In the genomic region with DNA sequence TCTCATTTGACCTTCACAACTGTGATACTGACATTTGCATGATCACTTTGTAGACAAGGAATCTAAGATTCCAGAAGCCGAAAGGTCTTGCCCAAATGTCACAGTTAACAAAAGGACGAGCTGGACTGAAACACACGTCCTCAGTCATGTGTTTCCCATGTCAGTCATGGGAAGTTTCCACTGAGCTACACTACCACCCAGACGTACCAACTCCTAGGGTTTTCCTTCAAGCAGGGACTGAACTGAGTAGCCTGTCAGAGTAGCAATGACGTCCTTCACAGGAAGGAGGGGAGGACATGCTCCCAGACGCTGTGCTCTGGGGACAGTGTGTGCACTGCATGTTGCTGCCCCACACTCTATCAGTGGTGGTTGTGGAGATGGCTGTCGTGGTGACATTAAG, we compare ENCODE assay signal across 19 cellular contexts.
DNase-seq lines count a peak whose midpoint lies in the region; ATAC-seq, FAIRE-seq and TF ChIP-seq lines count a peak whose summit lies in the region.
"Had no signal": no experiment of that assay in that cellular context is flagged by ENCODE, and none has a peak within 500 bp of the region (broad histone marks: within the 10 kb centered on the region; RNA-seq: fewer than 3 reads in every experiment).

No MANE protein-coding gene starts in this region.

- in situ Hi-C loops in GM12878 (cut with MboI), result no loop called here

- TF ChIP-seq EP300 in GM12878 (IDR thresholded peaks at IDR 0.05; ENCODE audit: borderline replicate concordance in 1 of 2, control insufficient read depth in 1 of 2, low read depth in 2 of 2, low read length in 2 of 2), result no peak

- 35% methylated on average over 7 of the region's 7 CpGs for WGBS in GM12878 (ENCODE audit: insufficient coverage, insufficient replicate concordance, low lambda C conversion rate, missing lambda C conversion rate)

- H3K9me3 ChIP-seq in GM12878 (replicated peaks; ENCODE audit: control insufficient read depth, insufficient read depth, low read length) (no peaks in the 10 kb centered on the region), keratinocyte (ENCODE audit: control insufficient read depth, low read depth, low read length) (no peaks in the 10 kb centered on the region), MM.1S (replicated peaks; ENCODE audit: insufficient read depth, low read length) (no peaks in the 10 kb centered on the region)
- H3K9me3 ChIP-seq: A549, BE2C had no signal

- peaks cover 5% of the 10 kb centered on the region for H3K4me1 Mint-ChIP-seq in stimulated activated naive CD8-positive, alpha-beta T cell treated with anti-CD3 and anti-CD28 coated beads, Interleukin-15, amount 100 ng/mL, for 72 hours

- H3K9me1 ChIP-seq in keratinocyte (ENCODE audit: control insufficient read depth, extremely low read depth, insufficient read depth, low read length), result no peaks in the 10 kb centered on the region

- no peaks in the 10 kb centered on the region for H3K4me1 ChIP-seq in GM12878 (ENCODE audit: control insufficient read depth, insufficient read depth, low read length)
- H3K4me1 ChIP-seq in keratinocyte (ENCODE audit: control insufficient read depth, extremely low read depth, insufficient read depth, low read length), result peaks cover 4% of the 10 kb centered on the region
- H3K4me1 ChIP-seq in MM.1S (ENCODE audit: low read length), result no peaks in the 10 kb centered on the region
- H3K4me1 ChIP-seq: A549, BE2C had no signal

- no peaks in the 10 kb centered on the region for H3K9me2 ChIP-seq in MM.1S (replicated peaks; ENCODE audit: insufficient read depth, low read length)

- no peak for TF ChIP-seq RAD21 in GM12878 (IDR thresholded peaks at IDR 0.05; ENCODE audit: insufficient read depth, low read depth, low read length)

- POLR2A ChIA-PET in GM12878 (lab: Charles Lee), result no interaction called here

- H3F3A ChIP-seq in MM.1S (ENCODE audit: insufficient read depth, low read length), result no peaks in the 10 kb centered on the region

- ATAC-seq in stimulated activated naive CD8-positive, alpha-beta T cell treated with anti-CD3 and anti-CD28 coated beads, Interleukin-15, Interleukin-2, amounts not matched to agents 100 U/mL and 50 U/mL, for 24 hours, result peak; percentile 68
- no peak for ATAC-seq in stimulated activated naive CD8-positive, alpha-beta T cell treated with anti-CD3 and anti-CD28 coated beads, Interleukin-15, amount 100 ng/mL, for 72 hours
- ATAC-seq in GM12878, result no peak; the same call in 2 of the 3 replicates
- ATAC-seq: A549, HepG2 had no signal

- H3K27me3 ChIP-seq in GM12878 (replicated peaks in 1 of 2; ENCODE audit: control insufficient read depth in 2 of 2, insufficient read depth in 2 of 2, low read length in 1 of 2) (no peaks in the 10 kb centered on the region), keratinocyte (ENCODE audit: control insufficient read depth, extremely low read depth, insufficient read depth, low read length) (no peaks in the 10 kb centered on the region), MM.1S (replicated peaks; ENCODE audit: insufficient read depth, low read length) (no peaks in the 10 kb centered on the region)
- H3K27me3 ChIP-seq: BE2C had no signal

- SMC1A ChIA-PET in GM12878 (lab: Charles Lee; ENCODE audit: uncharacterized antibody, unreplicated experiment), result interaction anchor here (1.1 to 2.0 kb wide), 5 partner anchors 10 to 85 kb away, joined by 3 to 7 read pairs (median 4); no protein-coding TSS in a partner anchor

- H3K27me3 Mint-ChIP-seq in stimulated activated naive CD8-positive, alpha-beta T cell treated with anti-CD3 and anti-CD28 coated beads, Interleukin-15, amount 100 ng/mL, for 72 hours, result no peaks in the 10 kb centered on the region
- H3K27me3 Mint-ChIP-seq: CD4-positive, alpha-beta memory T cell had no signal

- H4K20me1 ChIP-seq in GM12878 (ENCODE audit: control insufficient read depth, insufficient read depth) (no peaks in the 10 kb centered on the region), keratinocyte (ENCODE audit: control insufficient read depth, extremely low read depth, insufficient read depth, low read length) (no peaks in the 10 kb centered on the region), MM.1S (ENCODE audit: insufficient read depth, low read length) (no peaks in the 10 kb centered on the region)

- TF ChIP-seq POLR2A in GM12878 (IDR thresholded peaks at IDR 0.05; ENCODE audit: low read depth, low read length), result no peak

- CTCF ChIA-PET in GM12878 (lab: Yijun Ruan, JAX), result interaction anchor here (1.0 to 1.1 kb wide), 2 partner anchors 28 to 211 kb away, joined by 3 to 4 read pairs; no protein-coding TSS in a partner anchor

- H3K27ac Mint-ChIP-seq in stimulated activated naive CD8-positive, alpha-beta T cell treated with anti-CD3 and anti-CD28 coated beads, Interleukin-15, amount 100 ng/mL, for 72 hours, result no peak overlapping the region
- H3K27ac Mint-ChIP-seq: HFFc6 had no signal

- intact Hi-C loops in GM12878 (cut with micrococcal nuclease; ENCODE audit: unreplicated experiment), result no loop called here

- FAIRE-seq in GM12878 (lab: Jason Lieb, UNC) (peak; percentile 49), keratinocyte (lab: Jason Lieb, UNC) (peak; percentile 43)
- FAIRE-seq: A549, GM12891, GM19239, HepG2, HTR-8/SVneo had no signal

- dilution Hi-C loops in keratinocyte (cut with MboI; ENCODE audit: extremely low pct_ligation_motif_present, low sequenced_read_pairs), result no loop called here

- no TSS peak for BruUV-seq in GM12878 (replicated peaks; lab: Mats Ljungman, UMichigan)

- H3K9ac ChIP-seq in GM12878 (ENCODE audit: control insufficient read depth, insufficient read depth, low read length) (no peak overlapping the region), keratinocyte (ENCODE audit: control insufficient read depth, extremely low read depth, insufficient read depth, low read length) (no peak overlapping the region), MM.1S (ENCODE audit: low read length) (no peak overlapping the region)

- H3K79me2 ChIP-seq in GM12878 (ENCODE audit: control insufficient read depth, insufficient read depth, low read length), result no peaks in the 10 kb centered on the region
- no peaks in the 10 kb centered on the region for H3K79me2 ChIP-seq in keratinocyte (ENCODE audit: control insufficient read depth, insufficient read depth, low read length)
- H3K79me2 ChIP-seq in MM.1S (ENCODE audit: low read length), result no peaks in the 10 kb centered on the region

- H3K4me2 ChIP-seq in GM12878 (ENCODE audit: control insufficient read depth, insufficient read depth), result no peak overlapping the region
- no peak overlapping the region for H3K4me2 ChIP-seq in keratinocyte (ENCODE audit: control insufficient read depth, extremely low read depth, insufficient read depth, low read depth, low read length)
- no peak overlapping the region for H3K4me2 ChIP-seq in MM.1S (ENCODE audit: low read depth, low read length)
- H3K4me2 ChIP-seq: A549 had no signal

- H2AFZ ChIP-seq in GM12878 (ENCODE audit: control insufficient read depth, low read depth, low read length) (no peak overlapping the region), keratinocyte (ENCODE audit: control insufficient read depth, low read length) (no peak overlapping the region), MM.1S (ENCODE audit: low read length) (no peak overlapping the region)

- RAD21 ChIA-PET in GM12878 (lab: Charles Lee; ENCODE audit: unreplicated experiment), result no interaction called here

- H3K27ac ChIP-seq in GM12878 (ENCODE audit: control insufficient read depth, insufficient read depth), result no peak overlapping the region
- H3K27ac ChIP-seq in keratinocyte (ENCODE audit: control insufficient read depth, insufficient read depth, low read length), result no peak overlapping the region
- H3K27ac ChIP-seq in MM.1S (ENCODE audit: low read length), result no peak overlapping the region
- H3K27ac ChIP-seq: A549, C4-2B had no signal

- TF ChIP-seq CTCF in GM12878 (IDR thresholded peaks at IDR 0.05 in 2 of 3, conservative IDR thresholded peaks at IDR 0.05 in 1 of 3; ENCODE audit: control insufficient read depth in 2 of 3, extremely low read depth in 1 of 3, insufficient read depth in 1 of 3, low read depth in 3 of 3, low read length in 3 of 3) (no peak), keratinocyte (optimal IDR thresholded peaks at IDR 0.05 in 1 of 3, IDR thresholded peaks at IDR 0.05 in 1 of 3, conservative IDR thresholded peaks at IDR 0.05 in 1 of 3; ENCODE audit: extremely low read depth in 1 of 3, insufficient read depth in 2 of 3, low read length in 3 of 3) (no peak), MM.1S (IDR thresholded peaks at IDR 0.05; ENCODE audit: low read length) (no peak)

- H3K36me3 ChIP-seq in GM12878 (ENCODE audit: control insufficient read depth in 2 of 2, insufficient read depth in 2 of 2, low read length in 1 of 2) (no peaks in the 10 kb centered on the region), keratinocyte (ENCODE audit: control insufficient read depth in 2 of 2, extremely low read depth in 1 of 2, insufficient read depth in 2 of 2, low read length in 2 of 2) (no peaks in the 10 kb centered on the region), MM.1S (replicated peaks; ENCODE audit: insufficient read depth, low read length) (no peaks in the 10 kb centered on the region)
- H3K36me3 ChIP-seq: BE2C had no signal

- H3K9me3 Mint-ChIP-seq in stimulated activated naive CD8-positive, alpha-beta T cell treated with anti-CD3 and anti-CD28 coated beads, Interleukin-15, amount 100 ng/mL, for 72 hours, result peaks cover 0 to 7% of the 10 kb centered on the region in 2 donors
- H3K9me3 Mint-ChIP-seq: CD4-positive, alpha-beta memory T cell; HFFc6 had no signal

- H3K4me3 Mint-ChIP-seq in stimulated activated naive CD8-positive, alpha-beta T cell treated with anti-CD3 and anti-CD28 coated beads, Interleukin-15, amount 100 ng/mL, for 72 hours, result no peak overlapping the region
- H3K4me3 Mint-ChIP-seq: CD4-positive, alpha-beta memory T cell; HFFc6 had no signal

- H3K4me3 ChIP-seq in GM12878, result no peak overlapping the region
- no peak overlapping the region for H3K4me3 ChIP-seq in keratinocyte (ENCODE audit: control insufficient read depth in 2 of 3, extremely low read depth in 1 of 3, insufficient read depth in 2 of 3, low read depth in 1 of 3, low read length in 3 of 3)
- H3K4me3 ChIP-seq in MM.1S (ENCODE audit: low read length), result no peak overlapping the region
- H3K4me3 ChIP-seq: A549 had no signal

- no peak for DNase-seq in stimulated activated naive CD8-positive, alpha-beta T cell treated with anti-CD3 and anti-CD28 coated beads, Interleukin-15, Interleukin-2, amounts not matched to agents 100 U/mL and 50 U/mL, for 24 hours
- DNase-seq in stimulated activated naive CD8-positive, alpha-beta T cell treated with anti-CD3 and anti-CD28 coated beads, Interleukin-15, amount 100 ng/mL, for 72 hours, result no peak
- no peak for DNase-seq in GM12878 (ENCODE audit: low read depth, low spot score)
- DNase-seq in keratinocyte (ENCODE audit: low read depth, low spot score), result no peak
- no peak for DNase-seq in activated T-cell treated with anti-CD3 and anti-CD28 coated beads, Interleukin-2, amount 50 U/mL, for 1 hour
- DNase-seq in MM.1S, result no peak
- no peak for DNase-seq in NCI-H510A (lab: John Stamatoyannopoulos, UW)
- DNase-seq: BE2C; CD4-positive, alpha-beta memory T cell; DMS79; GOT3; HCEC 1CT; HFFc6 had no signal

TF ChIP-seq in GM12878, 131 proteins besides CTCF, POLR2A, EP300 and RAD21 (continues in another document):
- TF ChIP-seq ETV6 (conservative IDR thresholded peaks at IDR 0.05 in 1 of 2, IDR thresholded peaks at IDR 0.05 in 1 of 2; ENCODE audit: borderline replicate concordance in 1 of 2, low read depth in 1 of 2), result no peak
